Comparison of ENCODE assay signal across 24 cellular contexts in genomic region chr5:6372251-6373080, GRCh38. TPM values are rescaled to one million over a fixed set of nuclear protein-coding genes. Genes with fewer than 3 reads are reported as not detected.
A peak's percentile ranks its signal among the peaks of the same experiment; 100 is the strongest.
DNase-seq lines count a peak whose midpoint lies in the region; ATAC-seq and TF ChIP-seq lines count a peak whose summit lies in the region.
"Had no signal": no experiment of that assay in that cellular context is flagged by ENCODE, and none has a peak within 500 bp of the region (broad histone marks: within the 10 kb centered on the region; RNA-seq: fewer than 3 reads in every experiment).

No MANE protein-coding gene starts in this region.

- intact Hi-C loops in CD4-positive, alpha-beta memory T cell (cut with micrococcal nuclease), result loop anchor here (10.0 kb wide), 1 partner anchor 372 kb away; no protein-coding TSS in a partner anchor
- intact Hi-C loops in spleen (cut with DNase I; ENCODE audit: low total_unique reads), result loop anchor here (10.0 kb wide), 1 partner anchor 372 kb away; no protein-coding TSS in a partner anchor

- no peak overlapping the region for H3K4me3 Mint-ChIP-seq in CD4-positive, alpha-beta memory T cell

- H3K4me1 Mint-ChIP-seq in CD4-positive, alpha-beta memory T cell, result peaks cover 30 to 50% (median 40%) of the 10 kb centered on the region in 4 donors

- H3K9me3 Mint-ChIP-seq in CD4-positive, alpha-beta memory T cell, result no peaks in the 10 kb centered on the region
- H3K9me3 Mint-ChIP-seq: brain; CD8-positive, alpha-beta memory T cell had no signal

- no peaks in the 10 kb centered on the region for H3K27me3 Mint-ChIP-seq in CD4-positive, alpha-beta memory T cell
- H3K27me3 Mint-ChIP-seq: CD8-positive, alpha-beta memory T cell had no signal

- H3K36me3 ChIP-seq in CD4-positive, alpha-beta memory T cell (ENCODE audit: insufficient read depth, low read length), result peaks cover 83% of the 10 kb centered on the region
- H3K36me3 ChIP-seq in spleen, result peaks cover 6 to 97% (median 87%) of the 10 kb centered on the region in 6 donors

- peaks cover 68 to 88% of the 10 kb centered on the region in 2 donors for H3K36me3 Mint-ChIP-seq in CD4-positive, alpha-beta memory T cell

- POLR2A ChIA-PET in CD4-positive, alpha-beta memory T cell (lab: Charles Lee; ENCODE audit: partially characterized antibody), result interaction anchor here (0.6 kb wide), 1 partner anchor 8 kb away, joined by 3 read pairs; no protein-coding TSS in a partner anchor

- TF ChIP-seq POLR2A in spleen (IDR thresholded peaks at IDR 0.05), result no peak

- peak overlapping the region in 5 of 7 donors; percentile 1 to 62 (median 37) for H3K27ac Mint-ChIP-seq in CD4-positive, alpha-beta memory T cell
- H3K27ac Mint-ChIP-seq: brain had no signal

- 77 to 86% (median 82%) methylated on average over 23 of the region's 23 CpGs for WGBS in spleen, 5 donors

- CTCF ChIA-PET in CD4-positive, alpha-beta memory T cell (lab: Charles Lee; ENCODE audit: partially characterized antibody), result no interaction called here

- H3K27ac ChIP-seq in CD4-positive, alpha-beta memory T cell (ENCODE audit: low read depth, low read length), result no peak overlapping the region
- H3K27ac ChIP-seq in spleen, result peak overlapping the region in 3 of 8 donors; percentile 13 to 65 (median 38)
- H3K27ac ChIP-seq: adrenal gland, esophagus muscularis mucosa, gastrocnemius medialis, prostate gland, SJCRH30, suprapubic skin had no signal

- no peaks in the 10 kb centered on the region for H3K27me3 ChIP-seq in CD4-positive, alpha-beta memory T cell (ENCODE audit: insufficient read depth, low read length)
- no peaks in the 10 kb centered on the region for H3K27me3 ChIP-seq in spleen (replicated peaks in 1 of 7)
- H3K27me3 ChIP-seq: adrenal gland, esophagus muscularis mucosa, gastrocnemius medialis, SJCRH30, suprapubic skin had no signal

- no peak overlapping the region for H3K4me3 ChIP-seq in CD4-positive, alpha-beta memory T cell (ENCODE audit: low read length in 2 of 2)
- no peak overlapping the region for H3K4me3 ChIP-seq in spleen
- H3K4me3 ChIP-seq: adrenal gland, esophagus muscularis mucosa, gastrocnemius medialis, prostate gland, SJCRH30, suprapubic skin had no signal

- peak; percentile 46 for DNase-seq in activated CD8-positive, alpha-beta memory T cell treated with anti-CD3 and anti-CD28 coated beads for 24 hours
- no peak for DNase-seq in activated CD8-positive, alpha-beta memory T cell treated with anti-CD3 and anti-CD28 coated beads, Interleukin-2, amount 50 U/mL, for 4 hours
- no peak for DNase-seq in CD4-positive, alpha-beta memory T cell
- DNase-seq in dermis microvascular lymphatic vessel endothelial cell (ENCODE audit: low read depth in 2 of 2) (peak; percentile 86 to 93), lung microvascular endothelial cell (ENCODE audit: low read depth in 2 of 2) (peak; percentile 87 to 96), NOMO-1 treated with dmso at 0.1 percent for 144 hours (lab: John Stamatoyannopoulos, UW; ENCODE audit: unreplicated experiment) (no peak), spleen (no peak)
- DNase-seq: AML-193; CD8-positive, alpha-beta memory T cell; effector CD8-positive, alpha-beta T cell; gastrocnemius medialis; KG1; kidney glomerular epithelial cell; NCI-H1436; NCI-H446; SJCRH30; stimulated activated CD4-positive, alpha-beta T cell treated with anti-CD3 and anti-CD28 coated beads, Interleukin-1b, Interleukin-23, amount 100 ng/mL, for 48 hours had no signal

- TF ChIP-seq CTCF in spleen (IDR thresholded peaks at IDR 0.05 in 8 of 11, conservative IDR thresholded peaks at IDR 0.05 in 3 of 11), result no peak

- no peaks in the 10 kb centered on the region for H3K9me3 ChIP-seq in CD4-positive, alpha-beta memory T cell (ENCODE audit: control insufficient read depth in 1 of 2, low read length in 2 of 2)
- H3K9me3 ChIP-seq in spleen, result no peaks in the 10 kb centered on the region
- H3K9me3 ChIP-seq: adrenal gland, esophagus muscularis mucosa, gastrocnemius medialis, prostate gland, SJCRH30, suprapubic skin had no signal

- ATAC-seq in GM21390 (IDR thresholded peaks at IDR 0.05; ENCODE audit: unreplicated experiment), result no peak
- ATAC-seq: activated CD4-positive, CD25-positive, alpha-beta regulatory T cell treated with anti-CD3 and anti-CD28 coated beads, Interleukin-2, amount 50 U/mL, for 24 hours; gastrocnemius medialis had no signal

- peaks cover 23% of the 10 kb centered on the region for H3K4me1 ChIP-seq in CD4-positive, alpha-beta memory T cell (ENCODE audit: insufficient read depth, low read length)
- peaks cover 16 to 41% (median 21%) of the 10 kb centered on the region in 6 donors for H3K4me1 ChIP-seq in spleen
- H3K4me1 ChIP-seq: SJCRH30 had no signal

RNA-seq across cellular contexts. Expression of gene MED10, which starts 5.9 kb away (rescaled TPM):
- total RNA-seq in CD4-positive, alpha-beta memory T cell, result 10 to 100 TPM; 61.2 to 64.7 TPM
- polyA plus RNA-seq in CD4-positive, alpha-beta memory T cell, result 100 to 1,000 TPM; 105 to 147 TPM
- 8.7 and 13.8 TPM in 2 replicates for total RNA-seq in dermis microvascular lymphatic vessel endothelial cell
- total RNA-seq in lung microvascular endothelial cell, result 6.5 and 12.1 TPM in 2 replicates
- 10 to 100 TPM; 31.9 to 47.5 (median 35.1) TPM for total RNA-seq in spleen
- polyA plus RNA-seq in spleen, result 10 to 100 TPM; 43.2 to 50.4 (median 44.0) TPM

Comparison
In these comparisons a context has a peak if more than half of its experiments do, and no peak if none do; other contexts are left out.
1. DNase-seq: peak in activated CD8-positive, alpha-beta memory T cell treated with anti-CD3 and anti-CD28 coated beads for 24 hours (single experiment), dermis microvascular lymphatic vessel endothelial cell (2 of 2) and lung microvascular endothelial cell (2 of 2); none in activated CD8-positive, alpha-beta memory T cell treated with anti-CD3 and anti-CD28 coated beads, Interleukin-2, amount 50 U/mL, for 4 hours (single experiment), CD4-positive, alpha-beta memory T cell (0 of 5), NOMO-1 treated with dmso at 0.1 percent for 144 hours (single experiment) and spleen (single experiment).